9 cellular contexts compared by ENCODE assay signal in genomic region chr12:94640134-94640928, GRCh38. TPM values are rescaled to one million over a fixed set of nuclear protein-coding genes. Genes with fewer than 3 reads are reported as not detected.
A peak's percentile ranks its signal among the peaks of the same experiment; 100 is the strongest.
DNase-seq lines count a peak whose midpoint lies in the region; ATAC-seq lines count a peak whose summit lies in the region.
"Had no signal": no experiment of that assay in that cellular context is flagged by ENCODE, and none has a peak within 500 bp of the region (broad histone marks: within the 10 kb centered on the region; RNA-seq: fewer than 3 reads in every experiment).

No MANE protein-coding gene starts in this region.

- H3K4me1 Mint-ChIP-seq in CD4-positive, alpha-beta memory T cell: peaks cover 10 to 33% (median 17%) of the 10 kb centered on the region in 4 donors
- peaks cover 41% of the 10 kb centered on the region for H3K4me1 Mint-ChIP-seq in activated T-helper 1 cell treated with anti-CD3 and anti-CD28 coated beads, Interleukin-12 subunit alpha, Interleukin-12 subunit beta, Interleukin-2, Interleukin-4 antibody, amounts not matched to agents 30 ng/mL and 10 ng/mL and 1 ng/mL, durations not matched to agents 14 hours and 24 hours and 36 hours (ENCODE audit: low read depth)

- peak in 4 of 5 donors; percentile 24 to 73 (median 35) for DNase-seq in CD4-positive, alpha-beta memory T cell
- DNase-seq in activated T-helper 1 cell treated with anti-CD3 and anti-CD28 coated beads, Interleukin-12 subunit alpha, Interleukin-12 subunit beta, Interleukin-2, Interleukin-4 antibody, amounts not matched to agents 30 ng/mL and 10 ng/mL and 1 ng/mL, durations not matched to agents 14 hours and 24 hours and 36 hours (ENCODE audit: low spot score): peak; percentile 61
- DNase-seq in skeletal muscle cell (ENCODE audit: low read depth): peak; percentile 69
- DNase-seq in inferior parietal cortex (ENCODE audit: extremely low spot score): no peak
- DNase-seq in HPDE6-E6E7 (ENCODE audit: extremely low spot score): no peak
- no peak for DNase-seq in SK-N-DZ (ENCODE audit: low spot score)

- no peaks in the 10 kb centered on the region for H3K36me3 ChIP-seq in CD4-positive, alpha-beta memory T cell (ENCODE audit: insufficient read depth, low read length)

- ATAC-seq in GM19455 (IDR thresholded peaks at IDR 0.05; ENCODE audit: unreplicated experiment) (peak; percentile 80), HG03457 (IDR thresholded peaks at IDR 0.05; ENCODE audit: unreplicated experiment) (peak; percentile 52)

- H3K4me3 ChIP-seq in CD4-positive, alpha-beta memory T cell (ENCODE audit: low read length in 2 of 2): no peak overlapping the region
- H3K4me3 ChIP-seq in skeletal muscle cell (ENCODE audit: low read depth, low read length): no peak overlapping the region

- H3K9me3 ChIP-seq in CD4-positive, alpha-beta memory T cell (ENCODE audit: control insufficient read depth in 1 of 2, low read length in 2 of 2): no peaks in the 10 kb centered on the region

- CTCF ChIA-PET in CD4-positive, alpha-beta memory T cell (lab: Charles Lee; ENCODE audit: partially characterized antibody): interaction anchor here (0.9 to 1.1 kb wide), 2 partner anchors 11 to 18 kb away, joined by 3 read pairs; no protein-coding TSS in a partner anchor

- H3K27ac Mint-ChIP-seq in CD4-positive, alpha-beta memory T cell: peak overlapping the region in 6 of 7 donors; percentile 63 to 87 (median 77)
- peak overlapping the region; percentile 74 for H3K27ac Mint-ChIP-seq in activated T-helper 1 cell treated with anti-CD3 and anti-CD28 coated beads, Interleukin-12 subunit alpha, Interleukin-12 subunit beta, Interleukin-2, Interleukin-4 antibody, amounts not matched to agents 30 ng/mL and 10 ng/mL and 1 ng/mL, durations not matched to agents 14 hours and 24 hours and 36 hours
- H3K27ac Mint-ChIP-seq: activated naive CD8-positive, alpha-beta T cell had no signal

- no peaks in the 10 kb centered on the region for H3K9me3 Mint-ChIP-seq in CD4-positive, alpha-beta memory T cell
- no peaks in the 10 kb centered on the region for H3K9me3 Mint-ChIP-seq in activated T-helper 1 cell treated with anti-CD3 and anti-CD28 coated beads, Interleukin-12 subunit alpha, Interleukin-12 subunit beta, Interleukin-2, Interleukin-4 antibody, amounts not matched to agents 30 ng/mL and 10 ng/mL and 1 ng/mL, durations not matched to agents 14 hours and 24 hours and 36 hours

- H3K4me3 Mint-ChIP-seq in CD4-positive, alpha-beta memory T cell: peak overlapping the region in 4 of 8 donors; percentile 25 to 42 (median 32)
- peak overlapping the region; percentile 35 for H3K4me3 Mint-ChIP-seq in activated T-helper 1 cell treated with anti-CD3 and anti-CD28 coated beads, Interleukin-12 subunit alpha, Interleukin-12 subunit beta, Interleukin-2, Interleukin-4 antibody, amounts not matched to agents 30 ng/mL and 10 ng/mL and 1 ng/mL, durations not matched to agents 14 hours and 24 hours and 36 hours
- H3K4me3 Mint-ChIP-seq: activated naive CD8-positive, alpha-beta T cell had no signal

- H3K4me1 ChIP-seq in CD4-positive, alpha-beta memory T cell (ENCODE audit: insufficient read depth, low read length): peaks cover 11% of the 10 kb centered on the region

- H3K36me3 Mint-ChIP-seq in CD4-positive, alpha-beta memory T cell: no peaks in the 10 kb centered on the region
- H3K36me3 Mint-ChIP-seq in activated T-helper 1 cell treated with anti-CD3 and anti-CD28 coated beads, Interleukin-12 subunit alpha, Interleukin-12 subunit beta, Interleukin-2, Interleukin-4 antibody, amounts not matched to agents 30 ng/mL and 10 ng/mL and 1 ng/mL, durations not matched to agents 14 hours and 24 hours and 36 hours (ENCODE audit: low read depth): peaks cover 2% of the 10 kb centered on the region
- H3K36me3 Mint-ChIP-seq: activated naive CD8-positive, alpha-beta T cell had no signal

- no peaks in the 10 kb centered on the region for H3K27me3 ChIP-seq in CD4-positive, alpha-beta memory T cell (ENCODE audit: insufficient read depth, low read length)

- POLR2A ChIA-PET in CD4-positive, alpha-beta memory T cell (lab: Charles Lee; ENCODE audit: partially characterized antibody): no interaction called here

- peaks cover 4 to 9% of the 10 kb centered on the region in 2 donors for H3K27me3 Mint-ChIP-seq in CD4-positive, alpha-beta memory T cell
- peaks cover 61% of the 10 kb centered on the region for H3K27me3 Mint-ChIP-seq in activated T-helper 1 cell treated with anti-CD3 and anti-CD28 coated beads, Interleukin-12 subunit alpha, Interleukin-12 subunit beta, Interleukin-2, Interleukin-4 antibody, amounts not matched to agents 30 ng/mL and 10 ng/mL and 1 ng/mL, durations not matched to agents 14 hours and 24 hours and 36 hours (ENCODE audit: insufficient read depth)

- H3K27ac ChIP-seq in CD4-positive, alpha-beta memory T cell (ENCODE audit: low read depth, low read length): no peak overlapping the region

- intact Hi-C loops in CD4-positive, alpha-beta memory T cell (cut with micrococcal nuclease): loop anchor here (10.0 kb wide), 1 partner anchor 496 kb away; the partner anchor contains the start of gene PLXNC1
- intact Hi-C loops in activated T-helper 1 cell treated with anti-CD3 and anti-CD28 coated beads, Interleukin-12 subunit alpha, Interleukin-12 subunit beta, Interleukin-2, Interleukin-4 antibody, amounts not matched to agents 30 ng/mL and 10 ng/mL and 1 ng/mL, durations not matched to agents 14 hours and 24 hours and 36 hours (cut with micrococcal nuclease): loop anchor here (1.0 to 10.0 kb wide), 15 partner anchors 8 to 1716 kb away; partner anchors contain the start of genes CEP83, EEA1, PLXNC1 and SOCS2

RNA-seq across cellular contexts. Expression of gene TMCC3, which starts 10.0 kb away (rescaled TPM):
- under 1 TPM; 0.23 to 0.36 TPM for total RNA-seq in CD4-positive, alpha-beta memory T cell
- polyA plus RNA-seq in CD4-positive, alpha-beta memory T cell: under 1 TPM; 0.14 to 0.91 TPM
- 0.08 and 0.12 TPM in 2 replicates for total RNA-seq in activated T-helper 1 cell treated with anti-CD3 and anti-CD28 coated beads, Interleukin-12 subunit alpha, Interleukin-12 subunit beta, Interleukin-2, Interleukin-4 antibody, amounts not matched to agents 30 ng/mL and 10 ng/mL and 1 ng/mL, durations not matched to agents 14 hours and 24 hours and 36 hours
- polyA plus RNA-seq in SK-N-DZ (2014; cell fraction: cytosol; rRNA removed): 0.02 and 0.05 TPM in 2 replicates
- polyA plus RNA-seq in SK-N-DZ (2014; cell fraction: nucleus; rRNA removed): not detected in 2 replicates

Comparison
In these comparisons a context has a peak if more than half of its experiments do, and no peak if none do; other contexts are left out.
1. DNase-seq: peak in CD4-positive, alpha-beta memory T cell (4 of 5), activated T-helper 1 cell treated with anti-CD3 and anti-CD28 coated beads, Interleukin-12 subunit alpha, Interleukin-12 subunit beta, Interleukin-2, Interleukin-4 antibody, amounts not matched to agents 30 ng/mL and 10 ng/mL and 1 ng/mL, durations not matched to agents 14 hours and 24 hours and 36 hours (single experiment) and skeletal muscle cell (single experiment); none in inferior parietal cortex (single experiment), HPDE6-E6E7 (single experiment) and SK-N-DZ (single experiment).